In genomic region chr21:37627074-37627473, GRCh38 we compare ENCODE assay signal across 27 cellular contexts.
DNase-seq lines count a peak whose midpoint lies in the region; ATAC-seq, FAIRE-seq and TF ChIP-seq lines count a peak whose summit lies in the region.
"Had no signal": no experiment of that assay in that cellular context is flagged by ENCODE, and none has a peak within 500 bp of the region (broad histone marks: within the 10 kb centered on the region; RNA-seq: fewer than 3 reads in every experiment).

No MANE protein-coding gene starts in this region.

- H3K27ac ChIP-seq in Karpas-422 (ENCODE audit: low read length) = no peak overlapping the region
- no peak overlapping the region for H3K27ac ChIP-seq in K562 (ENCODE audit: extremely low read depth, low read depth, low read length)
- H3K27ac ChIP-seq in mesendoderm (ENCODE audit: low read depth, low read length) = no peak overlapping the region
- H3K27ac ChIP-seq in gastrocnemius medialis = no peak overlapping the region
- H3K27ac ChIP-seq: heart left ventricle, ovary, Peyer's patch, right atrium auricular region, SJCRH30, tibial artery had no signal

- H4K20me1 ChIP-seq in Karpas-422 (ENCODE audit: insufficient read depth, low read depth, low read length) (no peaks in the 10 kb centered on the region), K562 (replicated peaks; ENCODE audit: control insufficient read depth, insufficient read depth, low read length) (no peaks in the 10 kb centered on the region)

- no peaks in the 10 kb centered on the region for H3K9me2 ChIP-seq in Karpas-422 (replicated peaks; ENCODE audit: insufficient read depth, low read length)

- H3K27me3 ChIP-seq in Karpas-422 (ENCODE audit: low read length) = 0 out of 2 replicates have a peak, but pooled peaks cover 3% of the 10 kb centered on the region
- peaks cover 6 to 11% of the 10 kb centered on the region in 2 experiments; a peak in 3 of 5 replicates for H3K27me3 ChIP-seq in K562 (ENCODE audit: control insufficient read depth in 2 of 2, insufficient read depth in 2 of 2, low read length in 2 of 2)
- H3K27me3 ChIP-seq in mesendoderm (ENCODE audit: insufficient read depth, low read length, poor library complexity) = no peaks in the 10 kb centered on the region
- no peaks in the 10 kb centered on the region for H3K27me3 ChIP-seq in gastrocnemius medialis
- H3K27me3 ChIP-seq: heart left ventricle, ovary, Peyer's patch, right atrium auricular region had no signal

- no peaks in the 10 kb centered on the region for H3K27me3 Mint-ChIP-seq in Calu3 (ENCODE audit: unreplicated experiment)

- H3K4me3 Mint-ChIP-seq in Calu3 (ENCODE audit: low read depth, unreplicated experiment) = no peak overlapping the region
- H3K4me3 Mint-ChIP-seq: activated CD8-positive, alpha-beta T cell treated with anti-CD3 and anti-CD28 coated beads, Interleukin-2, amount 10 ng/mL, durations not matched to agents 7 days and 5 days; central memory CD8-positive, alpha-beta T cell; naive thymus-derived CD4-positive, alpha-beta T cell; stimulated activated naive CD8-positive, alpha-beta T cell treated with anti-CD3 and anti-CD28 coated beads, Interleukin-15, Interleukin-2, amounts not matched to agents 100 ng/mL and 50 ng/mL, for 24 hours had no signal

- H3K79me1 ChIP-seq in mesendoderm (ENCODE audit: low read length) = no peaks in the 10 kb centered on the region

- H3K36me3 ChIP-seq in Karpas-422 (ENCODE audit: insufficient read depth, low read length) (no peaks in the 10 kb centered on the region), K562 (ENCODE audit: control insufficient read depth, insufficient read depth, low read length) (no peaks in the 10 kb centered on the region), mesendoderm (ENCODE audit: control insufficient read depth, insufficient read depth, low read length) (no peaks in the 10 kb centered on the region), gastrocnemius medialis (no peaks in the 10 kb centered on the region)
- H3K36me3 ChIP-seq: heart left ventricle, ovary, Peyer's patch, right atrium auricular region, SJCRH30, tibial artery had no signal

- POLR2A ChIA-PET in K562 (lab: Yijun Ruan, JAX) = interaction anchor here (0.7 to 1.6 kb wide), 4 partner anchors 14 to 27 kb away, joined by 3 to 5 read pairs (median 4); no protein-coding TSS in a partner anchor

- no peak overlapping the region for H3K23ac ChIP-seq in mesendoderm (ENCODE audit: low read length)

- H3K36me3 Mint-ChIP-seq in Calu3 (ENCODE audit: insufficient read depth, unreplicated experiment) = no peaks in the 10 kb centered on the region
- H3K36me3 Mint-ChIP-seq: naive thymus-derived CD4-positive, alpha-beta T cell had no signal

- H3K9me3 ChIP-seq in Karpas-422 (ENCODE audit: low read length) (no peaks in the 10 kb centered on the region), K562 (replicated peaks; ENCODE audit: control insufficient read depth, insufficient read depth, low read depth, low read length) (0 out of 2 replicates have a peak, but pooled peaks cover 2% of the 10 kb centered on the region), gastrocnemius medialis (no peaks in the 10 kb centered on the region)
- H3K9me3 ChIP-seq: heart left ventricle, ovary, Peyer's patch, right atrium auricular region, SJCRH30, tibial artery had no signal

- H4K5ac ChIP-seq in mesendoderm (ENCODE audit: low read length) = no peak overlapping the region

- H2AK5ac ChIP-seq in mesendoderm (ENCODE audit: low read length) = no peak overlapping the region

- BruUV-seq in Calu3 (replicated peaks; lab: Mats Ljungman, UMichigan) (no TSS peak), K562 (replicated peaks; lab: Mats Ljungman, UMichigan) (no TSS peak)

- peak overlapping the region; percentile 45 for H3K18ac ChIP-seq in mesendoderm (ENCODE audit: low read length)

- no peaks in the 10 kb centered on the region for H3K9me1 ChIP-seq in K562 (ENCODE audit: control insufficient read depth, insufficient read depth, low read length)

- no peak overlapping the region for H4K8ac ChIP-seq in mesendoderm (ENCODE audit: low read depth, low read length)

- H3K9ac ChIP-seq in Karpas-422 (ENCODE audit: low read length) (no peak overlapping the region), K562 (ENCODE audit: insufficient read depth in 1 of 2, low read depth in 2 of 2, low read length in 2 of 2) (no peak overlapping the region), mesendoderm (ENCODE audit: low read length) (no peak overlapping the region)

- H3K79me2 ChIP-seq in Karpas-422 (ENCODE audit: low read length) = no peaks in the 10 kb centered on the region
- no peaks in the 10 kb centered on the region for H3K79me2 ChIP-seq in K562 (ENCODE audit: control insufficient read depth, insufficient read depth, low read length)
- no peaks in the 10 kb centered on the region for H3K79me2 ChIP-seq in mesendoderm (ENCODE audit: control insufficient read depth, insufficient read depth, low read length)

- peak; percentile 8 for DNase-seq in Calu3
- no peak for DNase-seq in Karpas-422
- no peak for DNase-seq in K562 (ENCODE audit: extremely low read depth in 1 of 4, low spot score in 3 of 4)
- DNase-seq in mesendoderm = no peak
- no peak for DNase-seq in gastrocnemius medialis
- no peak for DNase-seq in stimulated activated CD4-positive, alpha-beta T cell treated with anti-CD3 and anti-CD28 coated beads, Interleukin-1b, Interleukin-23, amount 100 ng/mL, for 48 hours
- DNase-seq: activated CD4-positive, CD25-positive, alpha-beta regulatory T cell treated with anti-CD3 and anti-CD28 coated beads, Interleukin-2, amount 50 U/mL, for 72 hours; activated CD8-positive, alpha-beta T cell treated with anti-CD3 and anti-CD28 coated beads, Interleukin-2, amount 10 ng/mL, durations not matched to agents 7 days and 5 days; activated gamma-delta T cell; C1 segment of cervical spinal cord; GOT3; heart left ventricle; mesenchymal stem cell; naive thymus-derived CD4-positive, alpha-beta T cell; NCI-H187; NCI-H345; ovary; Peyer's patch; stimulated activated CD4-positive, alpha-beta T cell treated with anti-CD3 and anti-CD28 coated beads, Interleukin-12 subunit alpha, Interleukin-12 subunit beta, amount 100 ng/mL, for 4 hours; tibial artery had no signal

- ATAC-seq in K562 (peak; percentile 37; the same call in 2 of the 3 replicates), HG03039 (IDR thresholded peaks at IDR 0.05; ENCODE audit: unreplicated experiment) (no peak), GM21576 (IDR thresholded peaks at IDR 0.05; ENCODE audit: unreplicated experiment) (no peak), gastrocnemius medialis (no peak)
- ATAC-seq: activated CD8-positive, alpha-beta T cell treated with anti-CD3 and anti-CD28 coated beads, Interleukin-2, amount 10 ng/mL, durations not matched to agents 7 days and 5 days; heart left ventricle; naive thymus-derived CD4-positive, alpha-beta T cell had no signal

- intact Hi-C loops in Calu3 (cut with micrococcal nuclease; ENCODE audit: unreplicated experiment) = no loop called here
- intact Hi-C loops in K562 (cut with micrococcal nuclease) = no loop called here
- intact Hi-C loops in gastrocnemius medialis (cut with DNase I; ENCODE audit: low total_unique reads) = no loop called here

- no peak overlapping the region for H2BK5ac ChIP-seq in mesendoderm (ENCODE audit: low read length)

- in situ Hi-C loops in K562 (cut with MboI) = no loop called here
- in situ Hi-C loops in gastrocnemius medialis (cut with MboI; ENCODE audit: low sequenced_read_pairs in 4 of 4) = no loop called here

- peaks cover 24% of the 10 kb centered on the region for H3K4me1 Mint-ChIP-seq in Calu3 (ENCODE audit: low read depth, unreplicated experiment)
- H3K4me1 Mint-ChIP-seq: central memory CD8-positive, alpha-beta T cell; naive thymus-derived CD4-positive, alpha-beta T cell had no signal

- FAIRE-seq in K562 (lab: Jason Lieb, UNC) = no peak
- FAIRE-seq: TTC549 had no signal

- TF ChIP-seq CTCF in Calu3 (IDR thresholded peaks at IDR 0.05; ENCODE audit: unreplicated experiment) (no peak), K562 (IDR thresholded peaks at IDR 0.05 in 2 of 3, conservative IDR thresholded peaks at IDR 0.05 in 1 of 3; ENCODE audit: insufficient read depth in 2 of 3, low read depth in 1 of 3, low read length in 3 of 3) (no peak), gastrocnemius medialis (IDR thresholded peaks at IDR 0.05 in 4 of 5, conservative IDR thresholded peaks at IDR 0.05 in 1 of 5) (no peak)

- no peak overlapping the region for H3K4ac ChIP-seq in mesendoderm (ENCODE audit: low read depth, low read length)

- peaks cover 3% of the 10 kb centered on the region for H3K9me3 Mint-ChIP-seq in Calu3 (ENCODE audit: low read depth, unreplicated experiment)
- H3K9me3 Mint-ChIP-seq: central memory CD8-positive, alpha-beta T cell; stimulated activated naive CD8-positive, alpha-beta T cell treated with anti-CD3 and anti-CD28 coated beads, Interleukin-15, Interleukin-2, amounts not matched to agents 100 ng/mL and 50 ng/mL, for 24 hours had no signal

- no peak overlapping the region for H3K56ac ChIP-seq in mesendoderm (ENCODE audit: low read length)

- H2AFZ ChIP-seq in Karpas-422 (ENCODE audit: low read length) = peak overlapping the region; percentile 3; the same call in 1 of the 2 replicates
- peak overlapping the region; percentile 65 for H2AFZ ChIP-seq in K562 (ENCODE audit: low read depth, low read length)

- no peak for TF ChIP-seq RAD21 in K562 (CRISPR knock-in tag; conservative IDR thresholded peaks at IDR 0.05 in 1 of 2, IDR thresholded peaks at IDR 0.05 in 1 of 2)

- no peak overlapping the region for H2BK15ac ChIP-seq in mesendoderm (replicated peaks; ENCODE audit: low read depth)

- H3K4me2 ChIP-seq in Karpas-422 (ENCODE audit: low read depth, low read length, poor library complexity, severe bottlenecking) (no peak overlapping the region), K562 (ENCODE audit: insufficient read depth, low read length) (no peak overlapping the region), mesendoderm (ENCODE audit: low read length) (no peak overlapping the region)

- peak overlapping the region; percentile 77 for H3K27ac Mint-ChIP-seq in Calu3 (ENCODE audit: unreplicated experiment)
- H3K27ac Mint-ChIP-seq: activated CD8-positive, alpha-beta T cell treated with anti-CD3 and anti-CD28 coated beads, Interleukin-2, amount 10 ng/mL, durations not matched to agents 7 days and 5 days; naive thymus-derived CD4-positive, alpha-beta T cell; stimulated activated naive CD8-positive, alpha-beta T cell treated with anti-CD3 and anti-CD28 coated beads, Interleukin-15, Interleukin-2, amounts not matched to agents 100 ng/mL and 50 ng/mL, for 24 hours had no signal

- H2BK120ac ChIP-seq in mesendoderm (ENCODE audit: low read depth, low read length) = no peak overlapping the region

- CTCF ChIA-PET in Calu3 (lab: Charles Lee) (interaction anchor here (2.1 kb wide), 1 partner anchor 63 kb away, joined by 5 read pairs; no protein-coding TSS in a partner anchor), K562 (lab: Yijun Ruan, JAX; ENCODE audit: low intra/inter-chr PET ratio) (no interaction called here)

- H3K4me3 ChIP-seq in Karpas-422 (ENCODE audit: low read length) (no peak overlapping the region), K562 (no peak overlapping the region), mesendoderm (ENCODE audit: low read length) (no peak overlapping the region), gastrocnemius medialis (no peak overlapping the region)
- H3K4me3 ChIP-seq: heart left ventricle, ovary, Peyer's patch, right atrium auricular region, SJCRH30, tibial artery had no signal

- no peak for TF ChIP-seq POLR2A in K562 (conservative IDR thresholded peaks at IDR 0.05)
- no peak for TF ChIP-seq POLR2A in gastrocnemius medialis (IDR thresholded peaks at IDR 0.05)

- 20% methylated on average over 4 of the region's 4 CpGs for WGBS in K562 (ENCODE audit: insufficient coverage, low coverage, missing lambda C conversion rate)
- WGBS in mesendoderm (ENCODE audit: extremely low coverage, insufficient coverage, low lambda C conversion rate) = no CpG with 5 or more reads among the region's 4 CpGs

- no peaks in the 10 kb centered on the region for H3K4me1 ChIP-seq in Karpas-422 (ENCODE audit: low read length)
- H3K4me1 ChIP-seq in K562 (replicated peaks in 1 of 2; ENCODE audit: control insufficient read depth in 2 of 2, insufficient read depth in 2 of 2, low read length in 2 of 2) = peaks cover 0 to 6% of the 10 kb centered on the region in 2 experiments; a peak in 3 of 5 replicates
- H3K4me1 ChIP-seq in mesendoderm (ENCODE audit: control insufficient read depth, low read depth, low read length) = no peaks in the 10 kb centered on the region
- peaks cover 12 to 30% of the 10 kb centered on the region in 2 donors for H3K4me1 ChIP-seq in gastrocnemius medialis
- H3K4me1 ChIP-seq: Peyer's patch, SJCRH30 had no signal

- TF ChIP-seq EP300 in K562 (IDR thresholded peaks at IDR 0.05; ENCODE audit: low read length) = no peak
